18 cellular contexts compared by ENCODE assay signal in the genomic region with DNA sequence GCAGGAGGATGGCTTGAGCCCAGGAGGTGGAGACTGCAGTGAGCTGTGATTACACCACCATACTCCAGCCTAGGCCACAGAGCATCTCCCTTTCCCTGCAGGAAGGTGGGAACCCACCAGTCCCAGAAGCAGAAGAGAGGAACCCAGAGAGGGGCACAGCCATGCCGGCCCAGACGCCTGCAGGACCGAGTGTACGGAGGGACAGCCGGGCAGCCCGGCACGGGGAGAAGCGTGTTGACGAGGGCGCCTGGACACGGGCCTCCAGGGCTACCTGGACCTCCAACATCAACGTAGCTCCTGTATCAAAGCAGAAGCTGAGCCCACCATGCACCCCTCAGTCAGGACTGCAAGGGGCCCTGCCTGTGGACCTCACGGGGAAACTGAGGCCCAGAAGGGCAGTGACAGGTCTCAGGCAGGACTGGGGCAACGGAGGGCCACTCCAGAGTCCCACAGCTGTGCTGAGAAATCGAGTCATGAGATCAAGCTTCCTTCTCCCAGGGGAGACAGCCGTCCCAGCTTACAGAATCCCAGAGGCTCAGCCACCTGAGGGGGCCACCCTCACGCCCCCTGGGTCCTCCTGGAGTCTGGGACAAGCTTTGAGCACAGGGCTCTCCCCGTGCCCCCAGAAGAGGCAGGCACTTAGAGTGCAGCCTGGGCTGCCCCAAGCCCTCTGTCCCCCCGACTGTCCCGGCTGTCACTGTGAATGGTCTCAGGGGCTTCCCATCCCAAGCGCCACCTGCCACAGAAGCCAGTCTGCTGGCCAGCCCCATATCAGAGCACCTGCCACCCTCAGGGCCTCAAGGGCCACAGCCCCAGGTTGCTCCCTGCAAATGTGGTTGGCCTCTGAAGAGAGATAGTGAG. TPM values are rescaled to one million over a fixed set of nuclear protein-coding genes. Genes with fewer than 3 reads are reported as not detected.
DNase-seq lines count a peak whose midpoint lies in the region; ATAC-seq and TF ChIP-seq lines count a peak whose summit lies in the region.
"Had no signal": no experiment of that assay in that cellular context is flagged by ENCODE, and none has a peak within 500 bp of the region (broad histone marks: within the 10 kb centered on the region; RNA-seq: fewer than 3 reads in every experiment).

No MANE protein-coding gene starts in this region.

- H3K4me3 Mint-ChIP-seq in activated CD8-positive, alpha-beta memory T cell treated with anti-CD3 and anti-CD28 coated beads, Interleukin-2, amount 10 ng/mL, durations not matched to agents 7 days and 5 days: no peak overlapping the region
- H3K4me3 Mint-ChIP-seq in brain: no peak overlapping the region
- H3K4me3 Mint-ChIP-seq in stimulated activated naive B cell treated with anti-CD40 and anti-IgM and Interleukin-4, amounts not matched to agents 10 μg/mL and 1 μg/mL and 100 μg/mL, for 72 hours: no peak overlapping the region
- H3K4me3 Mint-ChIP-seq: H9 had no signal

- DNase-seq in activated CD8-positive, alpha-beta memory T cell treated with anti-CD3 and anti-CD28 coated beads, Interleukin-2, amount 10 ng/mL, durations not matched to agents 7 days and 5 days: no peak
- no peak for DNase-seq in activated CD8-positive, alpha-beta memory T cell treated with anti-CD3 and anti-CD28 coated beads, Interleukin-2, amount 50 U/mL, for 48 hours
- DNase-seq in islet precursor cell: peak; percentile 45
- DNase-seq in stimulated activated naive B cell treated with anti-CD40 and anti-IgM and Interleukin-4, amounts not matched to agents 10 μg/mL and 1 μg/mL and 100 μg/mL, for 72 hours: no peak
- no peak for DNase-seq in NCI-H1417 (lab: John Stamatoyannopoulos, UW)
- DNase-seq: 8988T; CD8-positive, alpha-beta memory T cell; GF-D8; H9; NCI-H1105 treated with DMSO at 0.1 percent for 48 hours; NCI-H187; NCI-H526 treated with DMSO at 0.1 percent for 48 hours; NK-92 treated with Interleukin-12 subunit alpha and Interleukin-12 subunit beta, amount 100 ng/mL, for 24 hours; RPMI8226; SJCRH30 had no signal

- peaks cover 5% of the 10 kb centered on the region for H3K36me3 Mint-ChIP-seq in activated CD8-positive, alpha-beta memory T cell treated with anti-CD3 and anti-CD28 coated beads, Interleukin-2, amount 10 ng/mL, durations not matched to agents 7 days and 5 days
- peaks cover 45% of the 10 kb centered on the region for H3K36me3 Mint-ChIP-seq in brain
- H3K36me3 Mint-ChIP-seq in stimulated activated naive B cell treated with anti-CD40 and anti-IgM and Interleukin-4, amounts not matched to agents 10 μg/mL and 1 μg/mL and 100 μg/mL, for 72 hours: peaks cover 15 to 32% of the 10 kb centered on the region in 2 donors

- no peaks in the 10 kb centered on the region for H3K27me3 Mint-ChIP-seq in activated CD8-positive, alpha-beta memory T cell treated with anti-CD3 and anti-CD28 coated beads, Interleukin-2, amount 10 ng/mL, durations not matched to agents 7 days and 5 days
- H3K27me3 Mint-ChIP-seq in brain: no peaks in the 10 kb centered on the region
- no peaks in the 10 kb centered on the region for H3K27me3 Mint-ChIP-seq in stimulated activated naive B cell treated with anti-CD40 and anti-IgM and Interleukin-4, amounts not matched to agents 10 μg/mL and 1 μg/mL and 100 μg/mL, for 72 hours

- peaks cover 19% of the 10 kb centered on the region for H3K4me1 Mint-ChIP-seq in activated CD8-positive, alpha-beta memory T cell treated with anti-CD3 and anti-CD28 coated beads, Interleukin-2, amount 10 ng/mL, durations not matched to agents 7 days and 5 days
- H3K4me1 Mint-ChIP-seq in brain: peaks cover 51% of the 10 kb centered on the region
- peaks cover 17 to 41% of the 10 kb centered on the region in 2 donors for H3K4me1 Mint-ChIP-seq in stimulated activated naive B cell treated with anti-CD40 and anti-IgM and Interleukin-4, amounts not matched to agents 10 μg/mL and 1 μg/mL and 100 μg/mL, for 72 hours

- ATAC-seq in activated CD8-positive, alpha-beta memory T cell treated with anti-CD3 and anti-CD28 coated beads, Interleukin-2, amount 10 ng/mL, durations not matched to agents 7 days and 5 days: no peak
- ATAC-seq in stimulated activated naive B cell treated with anti-CD40 and anti-IgM and Interleukin-4, amounts not matched to agents 10 μg/mL and 1 μg/mL and 100 μg/mL, for 72 hours (replicated peaks): no peak
- no peak for ATAC-seq in GM21786 (IDR thresholded peaks at IDR 0.05; ENCODE audit: unreplicated experiment)
- ATAC-seq in GM21515 (IDR thresholded peaks at IDR 0.05; ENCODE audit: unreplicated experiment): no peak

- H3K27ac Mint-ChIP-seq in activated CD8-positive, alpha-beta memory T cell treated with anti-CD3 and anti-CD28 coated beads, Interleukin-2, amount 10 ng/mL, durations not matched to agents 7 days and 5 days: peak overlapping the region; percentile 49
- H3K27ac Mint-ChIP-seq in brain: peak overlapping the region in 3 of 5 experiments; percentile 51 to 97 (median 87)
- H3K27ac Mint-ChIP-seq in stimulated activated naive B cell treated with anti-CD40 and anti-IgM and Interleukin-4, amounts not matched to agents 10 μg/mL and 1 μg/mL and 100 μg/mL, for 72 hours: peak overlapping the region; percentile 51

- CTCF ChIA-PET in activated CD8-positive, alpha-beta memory T cell treated with anti-CD3 and anti-CD28 coated beads, Interleukin-2, amount 10 ng/mL, durations not matched to agents 7 days and 5 days (lab: Charles Lee): interaction anchor here (1.6 kb wide), 1 partner anchor 16 kb away, joined by 6 read pairs; no protein-coding TSS in a partner anchor

- TF ChIP-seq CTCF in brain (conservative IDR thresholded peaks at IDR 0.05): no peak

- no peaks in the 10 kb centered on the region for H3K9me3 Mint-ChIP-seq in activated CD8-positive, alpha-beta memory T cell treated with anti-CD3 and anti-CD28 coated beads, Interleukin-2, amount 10 ng/mL, durations not matched to agents 7 days and 5 days (ENCODE audit: low read depth)
- no peaks in the 10 kb centered on the region for H3K9me3 Mint-ChIP-seq in brain
- H3K9me3 Mint-ChIP-seq in stimulated activated naive B cell treated with anti-CD40 and anti-IgM and Interleukin-4, amounts not matched to agents 10 μg/mL and 1 μg/mL and 100 μg/mL, for 72 hours: no peaks in the 10 kb centered on the region
- H3K9me3 Mint-ChIP-seq: CD8-positive, alpha-beta memory T cell; H9 had no signal

RNA-seq across cellular contexts. Expression of a gene that starts 43.1 kb away (rescaled TPM):
- total RNA-seq in activated CD8-positive, alpha-beta memory T cell treated with anti-CD3 and anti-CD28 coated beads, Interleukin-2, amount 10 ng/mL, durations not matched to agents 7 days and 5 days: 10 to 100 TPM; 64.0 to 65.7 TPM
- 36.8 TPM for polyA plus RNA-seq in brain (ENCODE audit: insufficient read depth, low read depth, low replicate concordance)
